Comparison of ENCODE assay signal across 15 cellular contexts in genomic region chr17:259341-259976, GRCh38.
DNase-seq lines count a peak whose midpoint lies in the region; ATAC-seq and TF ChIP-seq lines count a peak whose summit lies in the region.
"Had no signal": no experiment of that assay in that cellular context is flagged by ENCODE, and none has a peak within 500 bp of the region (broad histone marks: within the 10 kb centered on the region; RNA-seq: fewer than 3 reads in every experiment).

No MANE protein-coding gene starts in this region.

- H3K4me1 ChIP-seq in GM23338 (ENCODE audit: insufficient read depth) (peaks cover 24% of the 10 kb centered on the region), endodermal cell (ENCODE audit: control insufficient read depth, insufficient read depth, low read length) (no peaks in the 10 kb centered on the region)
- H3K4me1 ChIP-seq: parathyroid adenoma had no signal

- H3K4me3 ChIP-seq in GM23338, result peak overlapping the region; percentile 38; the same call in 1 of the 2 replicates
- no peak overlapping the region for H3K4me3 ChIP-seq in endodermal cell (ENCODE audit: low read length)
- H3K4me3 ChIP-seq: SK-N-MC had no signal

- peaks cover 49% of the 10 kb centered on the region for H3K9me3 Mint-ChIP-seq in GM23338
- peaks cover 19% of the 10 kb centered on the region for H3K9me3 Mint-ChIP-seq in endodermal cell
- H3K9me3 Mint-ChIP-seq in osteocyte (ENCODE audit: unreplicated experiment), result peaks cover 5% of the 10 kb centered on the region
- peaks cover 8% of the 10 kb centered on the region for H3K9me3 Mint-ChIP-seq in MCF 10A (ENCODE audit: unreplicated experiment)
- H3K9me3 Mint-ChIP-seq: activated CD4-positive, alpha-beta memory T cell treated with anti-CD3 and anti-CD28 coated beads for 36 hours had no signal

- peak overlapping the region; percentile 61 for H3K4me2 ChIP-seq in GM23338

- 59 to 60% methylated on average over 19 to 22 of the region's 22 CpGs for WGBS in endodermal cell (ENCODE audit: insufficient coverage in 1 of 2, insufficient read length in 1 of 2), 2 experiments

- H3K27me3 Mint-ChIP-seq in GM23338 (ENCODE audit: insufficient read depth, low read depth, poor library complexity) (peaks cover 10% of the 10 kb centered on the region), endodermal cell (ENCODE audit: insufficient read depth) (peaks cover 24% of the 10 kb centered on the region), osteocyte (ENCODE audit: unreplicated experiment) (no peaks in the 10 kb centered on the region), MCF 10A (ENCODE audit: insufficient read depth, unreplicated experiment) (peaks cover 31% of the 10 kb centered on the region)

- H3K36me3 Mint-ChIP-seq in GM23338 (ENCODE audit: low read depth) (peaks cover 43% of the 10 kb centered on the region), endodermal cell (ENCODE audit: low read depth) (peaks cover 30% of the 10 kb centered on the region), osteocyte (ENCODE audit: unreplicated experiment) (no peaks in the 10 kb centered on the region), MCF 10A (ENCODE audit: insufficient read depth, unreplicated experiment) (no peaks in the 10 kb centered on the region)
- H3K36me3 Mint-ChIP-seq: activated CD4-positive, alpha-beta memory T cell treated with anti-CD3 and anti-CD28 coated beads for 36 hours had no signal

- POLR2A ChIA-PET in MCF 10A (lab: Yijun Ruan, JAX), result no interaction called here

- H4K20me1 ChIP-seq in GM23338 (replicated peaks; ENCODE audit: insufficient read depth), result no peaks in the 10 kb centered on the region

- H3K27me3 ChIP-seq in GM23338 (ENCODE audit: insufficient read depth) (peaks cover 5% of the 10 kb centered on the region; the same call in 1 of the 2 replicates), endodermal cell (ENCODE audit: control insufficient read depth, insufficient read depth, low read length, poor library complexity, severe bottlenecking) (no peaks in the 10 kb centered on the region)

- intact Hi-C loops in MCF 10A (cut with micrococcal nuclease), result no loop called here

- no peaks in the 10 kb centered on the region for H3K9me2 ChIP-seq in GM23338 (ENCODE audit: insufficient read depth)

- CTCF ChIA-PET in MCF 10A (lab: Yijun Ruan, JAX), result no interaction called here

- H3K4me3 Mint-ChIP-seq in GM23338 (peak overlapping the region; percentile 48), endodermal cell (peak overlapping the region; percentile 10), osteocyte (ENCODE audit: unreplicated experiment) (no peak overlapping the region), MCF 10A (ENCODE audit: unreplicated experiment) (no peak overlapping the region)
- H3K4me3 Mint-ChIP-seq: activated CD4-positive, alpha-beta memory T cell treated with anti-CD3 and anti-CD28 coated beads for 36 hours had no signal

- BruUV-seq in MCF 10A (replicated peaks; lab: Mats Ljungman, UMichigan), result no TSS peak

- H3K36me3 ChIP-seq in GM23338 (ENCODE audit: insufficient read depth) (no peaks in the 10 kb centered on the region), endodermal cell (ENCODE audit: control insufficient read depth, insufficient read depth, low read length) (no peaks in the 10 kb centered on the region)

- peak; percentile 88 for ATAC-seq in GM23338
- no peak for ATAC-seq in GM21737 (IDR thresholded peaks at IDR 0.05; ENCODE audit: unreplicated experiment)

- H3K27ac Mint-ChIP-seq in GM23338 (peak overlapping the region; percentile 74), endodermal cell (no peak overlapping the region), osteocyte (ENCODE audit: unreplicated experiment) (no peak overlapping the region), MCF 10A (ENCODE audit: low read depth, unreplicated experiment) (no peak overlapping the region)
- H3K27ac Mint-ChIP-seq: activated CD4-positive, alpha-beta memory T cell treated with anti-CD3 and anti-CD28 coated beads for 36 hours had no signal

- H2AFZ ChIP-seq in GM23338, result no peak overlapping the region
- H2AFZ ChIP-seq: parathyroid adenoma had no signal

- H3K9me3 ChIP-seq in endodermal cell (ENCODE audit: control insufficient read depth, low read length), result no peaks in the 10 kb centered on the region

- DNase-seq in Ammon's horn (ENCODE audit: low spot score) (peak; percentile 18), GM23338 (ENCODE audit: low spot score) (peak; percentile 84), endodermal cell (no peak), osteocyte (ENCODE audit: extremely low spot score, unreplicated experiment) (peak; percentile 65), GM03348 (ENCODE audit: low spot score) (no peak), MCF 10A (ENCODE audit: unreplicated experiment) (no peak)
- DNase-seq: activated CD4-positive, alpha-beta memory T cell treated with anti-CD3 and anti-CD28 coated beads for 36 hours; AML-193; amniotic stem cell; NCI-H187 treated with DMSO at 0.1 percent for 48 hours; NCI-H510A; stimulated activated CD4-positive, alpha-beta T cell treated with anti-CD3 and anti-CD28 coated beads, Interleukin-15, amount 100 ng/mL, for 24 hours had no signal

- H3K4me1 Mint-ChIP-seq in GM23338 (peaks cover 34% of the 10 kb centered on the region), endodermal cell (peaks cover 18% of the 10 kb centered on the region), osteocyte (ENCODE audit: unreplicated experiment) (no peaks in the 10 kb centered on the region), MCF 10A (ENCODE audit: insufficient read depth, unreplicated experiment) (no peaks in the 10 kb centered on the region)

- no peaks in the 10 kb centered on the region for H3K79me2 ChIP-seq in GM23338 (replicated peaks; ENCODE audit: insufficient read depth)
- H3K79me2 ChIP-seq: parathyroid adenoma had no signal

- H3K9ac ChIP-seq in endodermal cell (ENCODE audit: extremely low read depth, low read length, poor library complexity, severe bottlenecking), result no peak overlapping the region
- H3K9ac ChIP-seq: parathyroid adenoma had no signal

- H3K27ac ChIP-seq in GM23338 (ENCODE audit: low read depth) (peak overlapping the region; percentile 89), endodermal cell (ENCODE audit: low read depth, low read length) (no peak overlapping the region)
- H3K27ac ChIP-seq: parathyroid adenoma, SK-N-MC had no signal

- H3F3A ChIP-seq in GM23338 (replicated peaks; ENCODE audit: low read depth), result peaks cover 11% of the 10 kb centered on the region; the same call in 1 of the 2 replicates

- TF ChIP-seq CTCF in GM23338 (conservative IDR thresholded peaks at IDR 0.05; ENCODE audit: low read depth in 2 of 2) (no peak), endodermal cell (conservative IDR thresholded peaks at IDR 0.05) (no peak), osteocyte (IDR thresholded peaks at IDR 0.05) (no peak), MCF 10A (IDR thresholded peaks at IDR 0.05; ENCODE audit: unreplicated experiment) (no peak)

TF ChIP-seq in GM23338, 12 proteins besides CTCF, POLR2A, EP300 and RAD21 (continues in another document):
- no peak for TF ChIP-seq CREB1 (CRISPR knock-in tag; IDR thresholded peaks at IDR 0.05; ENCODE audit: low read depth)

Comparison
In these comparisons a context has a peak if more than half of its experiments do, and no peak if none do; other contexts are left out.
1. DNase-seq: peak in Ammon's horn (single experiment), GM23338 (single experiment) and osteocyte (single experiment); none in endodermal cell (single experiment), GM03348 (single experiment) and MCF 10A (single experiment).
2. H3K4me3 Mint-ChIP-seq: peak in GM23338 (single experiment) and endodermal cell (single experiment); none in osteocyte (single experiment) and MCF 10A (single experiment).